In the genomic region with DNA sequence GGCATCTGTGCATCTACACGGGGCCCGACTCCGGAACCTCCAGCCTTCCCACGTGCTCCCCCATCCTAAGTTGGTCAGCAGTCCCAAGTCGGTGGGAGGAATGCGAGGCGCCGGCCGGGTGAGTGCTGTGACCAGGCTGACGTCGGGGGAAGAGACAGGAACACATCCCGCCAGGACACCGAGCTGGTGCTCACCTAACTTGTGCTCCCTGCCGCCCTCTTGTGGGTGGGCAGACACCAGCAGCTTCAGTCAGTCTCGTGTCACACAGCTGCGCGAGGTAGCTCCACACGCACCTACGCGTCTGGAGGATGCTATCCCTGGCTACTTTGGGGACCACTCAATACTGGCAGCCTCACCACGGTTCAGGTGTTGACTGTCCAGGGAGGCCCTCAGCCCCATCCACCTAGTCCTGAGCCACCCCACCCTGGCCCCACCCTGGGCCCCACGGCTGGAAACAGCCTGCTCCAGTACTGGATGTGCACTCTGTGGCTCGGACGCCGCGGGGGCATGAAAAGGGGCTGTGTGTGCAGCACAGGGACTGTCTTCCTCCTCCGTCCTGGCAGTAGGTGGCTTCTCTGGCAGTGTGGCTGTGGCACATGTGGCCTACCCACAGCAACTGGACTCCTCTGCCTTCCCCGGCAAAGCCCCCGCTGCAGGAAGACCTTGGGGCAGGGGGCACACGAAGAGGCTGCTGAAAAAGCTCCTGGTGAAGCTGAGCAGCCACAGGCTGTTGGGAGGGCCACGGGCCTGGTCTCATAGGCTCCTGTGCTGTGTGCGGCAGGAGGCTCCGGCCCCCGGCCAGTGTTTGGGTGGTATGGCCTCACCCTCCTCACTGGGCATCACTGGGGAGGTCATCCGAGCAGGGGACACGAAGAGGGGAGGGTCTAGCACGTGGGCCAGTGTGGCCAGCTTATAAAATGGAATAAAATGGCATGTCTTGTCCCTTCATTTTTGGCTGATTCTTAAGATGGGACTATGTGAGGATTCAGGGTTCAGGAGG, we compare ENCODE assay signal across 8 cellular contexts. TPM values are rescaled to one million over a fixed set of nuclear protein-coding genes. Genes with fewer than 3 reads are reported as not detected.
DNase-seq lines count a peak whose midpoint lies in the region; ATAC-seq and TF ChIP-seq lines count a peak whose summit lies in the region.

No MANE protein-coding gene starts in this region.

- TF ChIP-seq CTCF in DND-41 (IDR thresholded peaks at IDR 0.05; ENCODE audit: borderline replicate concordance, extremely low read depth, low read length, poor library complexity, severe bottlenecking) (peak; percentile 83), colonic mucosa (IDR thresholded peaks at IDR 0.05) (peak; percentile 70), suprapubic skin (IDR thresholded peaks at IDR 0.05) (peak in 1 of 2 donors; percentile 2), uterus (IDR thresholded peaks at IDR 0.05) (peak in 2 of 4 experiments; percentile 23 to 26)

- DNase-seq in DND-41 (peak; percentile 69), MG63 (peak; percentile 36), colonic mucosa (peak; percentile 84), mucosa of gallbladder (ENCODE audit: low spot score) (peak; percentile 50), suprapubic skin (ENCODE audit: low spot score in 2 of 2) (no peak), uterus (no peak), superior temporal gyrus (ENCODE audit: extremely low spot score) (no peak)
- DNase-seq in activated CD4-positive, alpha-beta T cell treated with anti-CD3 and anti-CD28 coated beads, Interleukin-2, amount 10 ng/mL, durations not matched to agents 7 days and 5 days: peak; percentile 74

- no peak overlapping the region for H3K9ac ChIP-seq in DND-41 (ENCODE audit: low read depth, low read length)
- no peak overlapping the region for H3K9ac ChIP-seq in colonic mucosa (ENCODE audit: low read depth in 2 of 2, low read length in 2 of 2)

- no peak for TF ChIP-seq POLR2A in suprapubic skin (IDR thresholded peaks at IDR 0.05)
- TF ChIP-seq POLR2A in uterus (IDR thresholded peaks at IDR 0.05): no peak

- no peak overlapping the region for H3K4me3 Mint-ChIP-seq in activated CD4-positive, alpha-beta T cell treated with anti-CD3 and anti-CD28 coated beads, Interleukin-2, amount 10 ng/mL, durations not matched to agents 7 days and 5 days

- H4K20me1 ChIP-seq in DND-41 (ENCODE audit: insufficient read depth, low read length): peaks cover 15% of the 10 kb centered on the region

- H2AFZ ChIP-seq in DND-41 (ENCODE audit: low read depth, low read length): no peak overlapping the region

- WGBS in suprapubic skin: 87% methylated on average over 22 of the region's 37 CpGs

- peaks cover 26% of the 10 kb centered on the region for H3K36me3 ChIP-seq in DND-41 (ENCODE audit: insufficient read depth, low read length)
- H3K36me3 ChIP-seq in MG63: no peaks in the 10 kb centered on the region; the same call in 1 of the 2 replicates
- H3K36me3 ChIP-seq in colonic mucosa: no peaks in the 10 kb centered on the region
- H3K36me3 ChIP-seq in suprapubic skin: peaks cover 23% of the 10 kb centered on the region
- H3K36me3 ChIP-seq in uterus: no peaks in the 10 kb centered on the region

- intact Hi-C loops in colonic mucosa (cut with DNase I) (loop anchor here (5.0 kb wide), 1 partner anchor 43 kb away; no protein-coding TSS in a partner anchor), uterus (cut with DNase I; ENCODE audit: low total_unique reads) (no loop called here)

- no peaks in the 10 kb centered on the region for H3K79me2 ChIP-seq in DND-41 (ENCODE audit: insufficient read depth, low read length)

- H3K27ac ChIP-seq in DND-41 (ENCODE audit: low read length): no peak overlapping the region; the same call in 1 of the 2 replicates
- H3K27ac ChIP-seq in colonic mucosa: no peak overlapping the region
- peak overlapping the region; percentile 69 for H3K27ac ChIP-seq in suprapubic skin
- H3K27ac ChIP-seq in uterus: no peak overlapping the region

- H3K4me3 ChIP-seq in DND-41 (ENCODE audit: low read depth in 1 of 2, low read length in 2 of 2): no peak overlapping the region
- H3K4me3 ChIP-seq in MG63: no peak overlapping the region
- no peak overlapping the region for H3K4me3 ChIP-seq in colonic mucosa
- no peak overlapping the region for H3K4me3 ChIP-seq in suprapubic skin
- H3K4me3 ChIP-seq in uterus: no peak overlapping the region

- POLR2A ChIA-PET in activated CD4-positive, alpha-beta T cell treated with anti-CD3 and anti-CD28 coated beads, Interleukin-2, amount 10 ng/mL, durations not matched to agents 7 days and 5 days (lab: Charles Lee): no interaction called here

- H3K4me1 ChIP-seq in DND-41 (ENCODE audit: insufficient read depth, low read length) (peaks cover 24% of the 10 kb centered on the region), colonic mucosa (peaks cover 11% of the 10 kb centered on the region), suprapubic skin (peaks cover 51% of the 10 kb centered on the region), uterus (no peaks in the 10 kb centered on the region)

- no peaks in the 10 kb centered on the region for H3K9me3 Mint-ChIP-seq in activated CD4-positive, alpha-beta T cell treated with anti-CD3 and anti-CD28 coated beads, Interleukin-2, amount 10 ng/mL, durations not matched to agents 7 days and 5 days

- H3K27ac Mint-ChIP-seq in activated CD4-positive, alpha-beta T cell treated with anti-CD3 and anti-CD28 coated beads, Interleukin-2, amount 10 ng/mL, durations not matched to agents 7 days and 5 days: no peak overlapping the region

- H3K4me1 Mint-ChIP-seq in activated CD4-positive, alpha-beta T cell treated with anti-CD3 and anti-CD28 coated beads, Interleukin-2, amount 10 ng/mL, durations not matched to agents 7 days and 5 days: peaks cover 13% of the 10 kb centered on the region

- H3K27me3 Mint-ChIP-seq in activated CD4-positive, alpha-beta T cell treated with anti-CD3 and anti-CD28 coated beads, Interleukin-2, amount 10 ng/mL, durations not matched to agents 7 days and 5 days: no peaks in the 10 kb centered on the region

- no peaks in the 10 kb centered on the region for H3K9me3 ChIP-seq in DND-41 (ENCODE audit: insufficient read depth, low read length, severe bottlenecking)
- H3K9me3 ChIP-seq in MG63: no peaks in the 10 kb centered on the region
- H3K9me3 ChIP-seq in colonic mucosa: no peaks in the 10 kb centered on the region
- H3K9me3 ChIP-seq in suprapubic skin: no peaks in the 10 kb centered on the region
- H3K9me3 ChIP-seq in uterus: no peaks in the 10 kb centered on the region

- H3K27me3 ChIP-seq in DND-41 (ENCODE audit: insufficient read depth, low read length, poor library complexity) (no peaks in the 10 kb centered on the region), MG63 (no peaks in the 10 kb centered on the region), colonic mucosa (no peaks in the 10 kb centered on the region), suprapubic skin (no peaks in the 10 kb centered on the region), uterus (no peaks in the 10 kb centered on the region)

- CTCF ChIA-PET in activated CD4-positive, alpha-beta T cell treated with anti-CD3 and anti-CD28 coated beads, Interleukin-2, amount 10 ng/mL, durations not matched to agents 7 days and 5 days (lab: Charles Lee): interaction anchor here (0.6 to 4.5 kb wide), 21 partner anchors 9 to 232 kb away, joined by 3 to 37 read pairs (median 4); a partner anchor contains a TSS

- ATAC-seq in DND-41 (ENCODE audit: insufficient read depth, low read depth): no peak

- H3K4me2 ChIP-seq in DND-41 (ENCODE audit: insufficient read depth, low read length): no peak overlapping the region

- no peaks in the 10 kb centered on the region for H3K36me3 Mint-ChIP-seq in activated CD4-positive, alpha-beta T cell treated with anti-CD3 and anti-CD28 coated beads, Interleukin-2, amount 10 ng/mL, durations not matched to agents 7 days and 5 days (ENCODE audit: low read depth)

- TF ChIP-seq EP300 in suprapubic skin (IDR thresholded peaks at IDR 0.05): no peak

RNA-seq across cellular contexts. Expression of a gene that starts 11.2 kb away (rescaled TPM):
- 42.3 and 127 TPM in 2 replicates for total RNA-seq in MG63 (2014; rRNA removed; shearing (Covaris generic); ENCODE audit: low replicate concordance)
- 10 to 100 TPM; 32.5 to 39.3 TPM for total RNA-seq in activated CD4-positive, alpha-beta T cell treated with anti-CD3 and anti-CD28 coated beads, Interleukin-2, amount 10 ng/mL, durations not matched to agents 7 days and 5 days
- total RNA-seq in colonic mucosa (10 to 100 TPM; 35.9 to 57.5 TPM), mucosa of gallbladder (27.1 TPM), suprapubic skin (10 to 100 TPM; 11.8 to 26.6 (median 18.4) TPM), uterus (10 to 100 TPM in 2 of 4 donors, 1 to 10 TPM in 1, under 1 TPM in 1; 0.77 to 96.2 (median 10.4) TPM)

Comparison
In these comparisons a context has a peak if more than half of its experiments do, and no peak if none do; other contexts are left out.
1. DNase-seq: peak in DND-41 (single experiment), MG63 (single experiment), activated CD4-positive, alpha-beta T cell treated with anti-CD3 and anti-CD28 coated beads, Interleukin-2, amount 10 ng/mL, durations not matched to agents 7 days and 5 days (single experiment), colonic mucosa (single experiment) and mucosa of gallbladder (single experiment); none in suprapubic skin (0 of 2), uterus (0 of 2) and superior temporal gyrus (single experiment).